Comparison of ENCODE assay signal across 10 cellular contexts in genomic region chr13:111493468-111493867, GRCh38.
DNase-seq lines count a peak whose midpoint lies in the region; TF ChIP-seq lines count a peak whose summit lies in the region.
"Had no signal": no experiment of that assay in that cellular context is flagged by ENCODE, and none has a peak within 500 bp of the region (broad histone marks: within the 10 kb centered on the region; RNA-seq: fewer than 3 reads in every experiment).

No MANE protein-coding gene starts in this region.

- DNase-seq in NCI-H146 (lab: John Stamatoyannopoulos, UW) (peak; percentile 46), NCI-H146 treated with DMSO at 0.1 percent for 48 hours (lab: John Stamatoyannopoulos, UW; ENCODE audit: unreplicated experiment) (no peak), type B pancreatic cell (ENCODE audit: extremely low spot score, unreplicated experiment) (peak; percentile 43), NCI-H2227 (lab: John Stamatoyannopoulos, UW; ENCODE audit: unreplicated experiment) (no peak), NCI-H524 treated with DMSO at 0.1 percent for 48 hours (lab: John Stamatoyannopoulos, UW) (no peak)
- DNase-seq in activated effector memory CD4-positive, alpha-beta T cell treated with anti-CD3 and anti-CD28 coated beads, Interleukin-2, amount 50 U/mL, for 16 hours, result peak; percentile 12
- DNase-seq in activated effector memory CD4-positive, alpha-beta T cell treated with Interleukin-2 at 50 U/mL for 16 hours, result no peak
- DNase-seq: AML-193; CD4-positive, alpha-beta T cell; H9 had no signal

- no peak overlapping the region for H3K27ac Mint-ChIP-seq in type B pancreatic cell
- H3K27ac Mint-ChIP-seq: CD4-positive, alpha-beta T cell; H9 had no signal

- H3K36me3 Mint-ChIP-seq in type B pancreatic cell, result no peaks in the 10 kb centered on the region

- no peaks in the 10 kb centered on the region for H3K4me1 Mint-ChIP-seq in type B pancreatic cell (ENCODE audit: unreplicated experiment)

- TF ChIP-seq CTCF in type B pancreatic cell (conservative IDR thresholded peaks at IDR 0.05), result no peak

- peaks cover 5% of the 10 kb centered on the region for H3K9me3 Mint-ChIP-seq in type B pancreatic cell

- peaks cover 46% of the 10 kb centered on the region for H3K27me3 Mint-ChIP-seq in type B pancreatic cell
- H3K27me3 Mint-ChIP-seq: CD4-positive, alpha-beta T cell had no signal

- no peak overlapping the region for H3K4me3 Mint-ChIP-seq in type B pancreatic cell
- H3K4me3 Mint-ChIP-seq: CD4-positive, alpha-beta T cell; H9 had no signal

Comparison
In these comparisons a context has a peak if more than half of its experiments do, and no peak if none do; other contexts are left out.
1. DNase-seq: peak in NCI-H146 (single experiment), activated effector memory CD4-positive, alpha-beta T cell treated with anti-CD3 and anti-CD28 coated beads, Interleukin-2, amount 50 U/mL, for 16 hours (single experiment) and type B pancreatic cell (single experiment); none in NCI-H146 treated with DMSO at 0.1 percent for 48 hours (single experiment), activated effector memory CD4-positive, alpha-beta T cell treated with Interleukin-2 at 50 U/mL for 16 hours (single experiment), NCI-H2227 (single experiment) and NCI-H524 treated with DMSO at 0.1 percent for 48 hours (single experiment).